Comparison of ENCODE assay signal across 12 cellular contexts in the genomic region with DNA sequence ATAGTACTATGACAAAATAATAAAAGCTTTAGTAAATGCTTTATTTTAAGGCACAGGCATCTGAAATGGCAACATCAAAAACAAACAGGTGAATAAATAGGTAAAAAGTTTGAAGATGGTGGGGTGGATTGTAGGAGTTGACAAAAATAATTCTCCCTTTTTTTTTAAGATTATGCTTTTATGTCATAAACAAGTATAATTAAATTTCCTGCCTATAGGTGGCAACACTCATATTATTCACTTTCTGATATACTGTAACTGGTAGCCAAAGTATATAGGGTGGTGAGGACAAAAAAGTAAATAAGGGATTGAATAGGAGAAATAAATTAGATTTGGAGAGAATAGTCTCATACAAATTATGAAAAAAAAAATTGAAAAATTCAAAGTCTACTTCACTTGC.
DNase-seq lines count a peak whose midpoint lies in the region; ATAC-seq, FAIRE-seq and TF ChIP-seq lines count a peak whose summit lies in the region.
"Had no signal": no experiment of that assay in that cellular context is flagged by ENCODE, and none has a peak within 500 bp of the region (broad histone marks: within the 10 kb centered on the region; RNA-seq: fewer than 3 reads in every experiment).

No MANE protein-coding gene starts in this region.

- H3K4me1 ChIP-seq in liver (ENCODE audit: control insufficient read depth in 4 of 4, insufficient read depth in 4 of 4, low read length in 3 of 4), result no peaks in the 10 kb centered on the region
- H3K4me1 ChIP-seq in HepG2 (ENCODE audit: insufficient read depth, low read length), result no peaks in the 10 kb centered on the region
- no peaks in the 10 kb centered on the region for H3K4me1 ChIP-seq in endodermal cell (ENCODE audit: control insufficient read depth, insufficient read depth, low read length)
- peaks cover 0 to 3% of the 10 kb centered on the region in 2 donors for H3K4me1 ChIP-seq in ascending aorta

- DNase-seq in HepG2 (ENCODE audit: low spot score) (no peak), NCI-H460 (ENCODE audit: extremely low read depth, low read depth) (peak; percentile 19), endodermal cell (no peak), ascending aorta (ENCODE audit: low spot score in 2 of 2) (no peak)
- DNase-seq: GF-D8; MG63; stimulated activated CD4-positive, alpha-beta T cell treated with anti-CD3 and anti-CD28 coated beads, Interleukin-2, amount 100 ng/mL, for 48 hours had no signal

- no peak overlapping the region for H2AFZ ChIP-seq in HepG2 (ENCODE audit: low read length)

- H3K36me3 ChIP-seq in liver (ENCODE audit: control insufficient read depth in 4 of 4, insufficient read depth in 3 of 4, low read depth in 1 of 4, low read length in 3 of 4) (no peaks in the 10 kb centered on the region), HepG2 (replicated peaks in 1 of 2; ENCODE audit: control insufficient read depth in 1 of 2, insufficient read depth in 2 of 2, low read length in 2 of 2) (no peaks in the 10 kb centered on the region), endodermal cell (ENCODE audit: control insufficient read depth, insufficient read depth, low read length) (no peaks in the 10 kb centered on the region), ascending aorta (no peaks in the 10 kb centered on the region)
- H3K36me3 ChIP-seq: MG63 had no signal

- H3K27ac Mint-ChIP-seq in endodermal cell, result no peak overlapping the region

- no peaks in the 10 kb centered on the region for H3K27me3 Mint-ChIP-seq in endodermal cell (ENCODE audit: insufficient read depth)
- H3K27me3 Mint-ChIP-seq: central memory CD8-positive, alpha-beta T cell had no signal

- TF ChIP-seq RAD21 in liver (IDR thresholded peaks at IDR 0.05) (peak; percentile 30 to 54), HepG2 (CRISPR knock-in tag; IDR thresholded peaks at IDR 0.05) (no peak)

- no peaks in the 10 kb centered on the region for H3K4me1 Mint-ChIP-seq in endodermal cell
- H3K4me1 Mint-ChIP-seq: central memory CD8-positive, alpha-beta T cell had no signal

- H3K36me3 Mint-ChIP-seq in endodermal cell (ENCODE audit: low read depth), result no peaks in the 10 kb centered on the region

- no TSS peak for BruUV-seq in HepG2 (replicated peaks; lab: Mats Ljungman, UMichigan)

- TF ChIP-seq EP300 in HepG2 (IDR thresholded peaks at IDR 0.05; ENCODE audit: low read depth in 2 of 2, low read length in 2 of 2) (no peak), HepG2 (CRISPR knock-in tag; IDR thresholded peaks at IDR 0.05; ENCODE audit: borderline replicate concordance) (no peak)

- no peaks in the 10 kb centered on the region for H3K27me3 ChIP-seq in liver (ENCODE audit: control insufficient read depth in 4 of 4, insufficient read depth in 4 of 4, low read length in 3 of 4)
- H3K27me3 ChIP-seq in HepG2 (ENCODE audit: control insufficient read depth in 1 of 2, insufficient read depth in 2 of 2, low read length in 2 of 2), result no peaks in the 10 kb centered on the region
- H3K27me3 ChIP-seq in endodermal cell (ENCODE audit: control insufficient read depth, insufficient read depth, low read length, poor library complexity, severe bottlenecking), result no peaks in the 10 kb centered on the region
- H3K27me3 ChIP-seq in ascending aorta, result no peaks in the 10 kb centered on the region
- H3K27me3 ChIP-seq: MG63 had no signal

- ATAC-seq in HepG2 (no peak), GM21526 (IDR thresholded peaks at IDR 0.05; ENCODE audit: low FRiP score, unreplicated experiment) (no peak), GM18502 (IDR thresholded peaks at IDR 0.05; ENCODE audit: poor library complexity, unreplicated experiment) (no peak), HG02623 (IDR thresholded peaks at IDR 0.05; ENCODE audit: unreplicated experiment) (no peak)

- H3K9ac ChIP-seq in liver (ENCODE audit: low read depth in 1 of 2, low read length in 2 of 2), result no peak overlapping the region
- no peak overlapping the region for H3K9ac ChIP-seq in HepG2 (ENCODE audit: insufficient read depth, low read depth, low read length)
- no peak overlapping the region for H3K9ac ChIP-seq in endodermal cell (ENCODE audit: extremely low read depth, low read length, poor library complexity, severe bottlenecking)

- no peaks in the 10 kb centered on the region for H3K9me3 Mint-ChIP-seq in endodermal cell
- H3K9me3 Mint-ChIP-seq: central memory CD8-positive, alpha-beta T cell had no signal

- H3K79me2 ChIP-seq in HepG2 (ENCODE audit: insufficient read depth, low read length), result no peaks in the 10 kb centered on the region

- POLR2A ChIA-PET in HepG2 (lab: Yijun Ruan, JAX), result no interaction called here

- H3K4me3 Mint-ChIP-seq in endodermal cell, result no peak overlapping the region
- H3K4me3 Mint-ChIP-seq: central memory CD8-positive, alpha-beta T cell had no signal

- no peaks in the 10 kb centered on the region for H3K9me3 ChIP-seq in liver (ENCODE audit: control insufficient read depth in 4 of 4, low read length in 3 of 4)
- no peaks in the 10 kb centered on the region for H3K9me3 ChIP-seq in HepG2 (ENCODE audit: low read length)
- H3K9me3 ChIP-seq in endodermal cell (ENCODE audit: control insufficient read depth, low read length), result no peaks in the 10 kb centered on the region
- H3K9me3 ChIP-seq in ascending aorta, result no peaks in the 10 kb centered on the region
- H3K9me3 ChIP-seq: MG63 had no signal

- no peak overlapping the region for H3K4me2 ChIP-seq in HepG2 (ENCODE audit: low read depth, low read length)

- in situ Hi-C loops in HepG2 (cut with HindIII; ENCODE audit: extremely low pct_ligation_motif_present, low pct_unique_long_range_greater_than_20kb), result loop anchor here (25.0 kb wide), 1 partner anchor 323 kb away; no protein-coding TSS in a partner anchor

- FAIRE-seq in HepG2 (lab: Jason Lieb, UNC), result no peak

- H3K4me3 ChIP-seq in liver (ENCODE audit: low read depth in 1 of 3, low read length in 3 of 3), result no peak overlapping the region
- no peak overlapping the region for H3K4me3 ChIP-seq in HepG2 (replicated peaks in 1 of 3; ENCODE audit: insufficient read depth in 1 of 3, low read depth in 2 of 3, low read length in 3 of 3)
- no peak overlapping the region for H3K4me3 ChIP-seq in endodermal cell (ENCODE audit: low read length)
- no peak overlapping the region for H3K4me3 ChIP-seq in ascending aorta
- H3K4me3 ChIP-seq: MG63 had no signal

- H4K20me1 ChIP-seq in HepG2 (ENCODE audit: insufficient read depth, low read length), result no peaks in the 10 kb centered on the region

- intact Hi-C loops in HepG2 (cut with micrococcal nuclease; ENCODE audit: unreplicated experiment) (loop anchor here (2.0 kb wide), 1 partner anchor 321 kb away; no protein-coding TSS in a partner anchor), ascending aorta (cut with DNase I) (no loop called here)

- CTCF ChIA-PET in HepG2 (lab: Yijun Ruan, JAX; ENCODE audit: low intra/inter-chr PET ratio, low total read pairs), result no interaction called here

- TF ChIP-seq CTCF in liver (IDR thresholded peaks at IDR 0.05; ENCODE audit: low read depth, low read length, missing input control) (no peak), HepG2 (CRISPR knock-in tag; IDR thresholded peaks at IDR 0.05) (no peak), endodermal cell (conservative IDR thresholded peaks at IDR 0.05) (peak; percentile 9), ascending aorta (IDR thresholded peaks at IDR 0.05) (no peak)

- no peak overlapping the region for H3K27ac ChIP-seq in liver (ENCODE audit: low read depth in 1 of 2, low read length in 2 of 2)
- H3K27ac ChIP-seq in HepG2 (ENCODE audit: extremely low read length, insufficient read depth, low read length), result no peak overlapping the region
- H3K27ac ChIP-seq in endodermal cell (ENCODE audit: low read depth, low read length), result no peak overlapping the region
- no peak overlapping the region for H3K27ac ChIP-seq in ascending aorta

- TF ChIP-seq POLR2A in HepG2 (IDR thresholded peaks at IDR 0.05; ENCODE audit: insufficient read depth in 1 of 2, low read depth in 2 of 2, low read length in 2 of 2), result no peak

TF ChIP-seq in liver, 16 proteins besides CTCF, POLR2A, EP300 and RAD21 (continues in another document):
- TF ChIP-seq SP1 (IDR thresholded peaks at IDR 0.05), result no peak
- TF ChIP-seq MAX (IDR thresholded peaks at IDR 0.05), result no peak

TF ChIP-seq in HepG2, 621 proteins besides CTCF, POLR2A, EP300 and RAD21 (continues in another document):
- TF ChIP-seq CBX1 (IDR thresholded peaks at IDR 0.05; ENCODE audit: low read depth) (no peak), ZNF282 (IDR thresholded peaks at IDR 0.05; ENCODE audit: partially characterized antibody) (no peak)
- TF ChIP-seq, protein P1, sequence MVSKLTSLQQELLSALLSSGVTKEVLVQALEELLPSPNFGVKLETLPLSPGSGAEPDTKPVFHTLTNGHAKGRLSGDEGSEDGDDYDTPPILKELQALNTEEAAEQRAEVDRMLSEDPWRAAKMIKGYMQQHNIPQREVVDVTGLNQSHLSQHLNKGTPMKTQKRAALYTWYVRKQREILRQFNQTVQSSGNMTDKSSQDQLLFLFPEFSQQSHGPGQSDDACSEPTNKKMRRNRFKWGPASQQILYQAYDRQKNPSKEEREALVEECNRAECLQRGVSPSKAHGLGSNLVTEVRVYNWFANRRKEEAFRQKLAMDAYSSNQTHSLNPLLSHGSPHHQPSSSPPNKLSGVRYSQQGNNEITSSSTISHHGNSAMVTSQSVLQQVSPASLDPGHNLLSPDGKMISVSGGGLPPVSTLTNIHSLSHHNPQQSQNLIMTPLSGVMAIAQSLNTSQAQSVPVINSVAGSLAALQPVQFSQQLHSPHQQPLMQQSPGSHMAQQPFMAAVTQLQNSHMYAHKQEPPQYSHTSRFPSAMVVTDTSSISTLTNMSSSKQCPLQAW (CRISPR knock-in tag; IDR thresholded peaks at IDR 0.05), result no peak
